8 cellular contexts compared by ENCODE assay signal in genomic region chr13:72255908-72256307, GRCh38.
DNase-seq lines count a peak whose midpoint lies in the region; ATAC-seq and TF ChIP-seq lines count a peak whose summit lies in the region.

No MANE protein-coding gene starts in this region.

- no peak for TF ChIP-seq CTCF in lower leg skin (IDR thresholded peaks at IDR 0.05)
- TF ChIP-seq CTCF in left lung (IDR thresholded peaks at IDR 0.05): no peak

- 37 to 51% methylated on average over 7 of the region's 7 CpGs for whole genome bisulfite sequencing in lower leg skin, 2 donors

- intact Hi-C loops in lower leg skin (cut with DNase I; ENCODE audit: low total_unique reads): no loop called here
- intact Hi-C loops in left lung (cut with DNase I): no loop called here
- intact Hi-C loops in Right ventricle myocardium superior (cut with DNase I): no loop called here

- no peaks in the 10 kb centered on the region for H3K36me3 ChIP-seq in left lung

- no peaks in the 10 kb centered on the region for H3K4me1 ChIP-seq in left lung

- no peak for TF ChIP-seq POLR2A in lower leg skin (IDR thresholded peaks at IDR 0.05)

- H3K4me3 ChIP-seq in lower leg skin (ENCODE audit: low read depth, poor library complexity, severe bottlenecking) (no peak overlapping the region), left lung (no peak overlapping the region)

- H3K27ac ChIP-seq in epithelial cell of prostate (no peak overlapping the region), left lung (no peak overlapping the region)

- H3K9me3 ChIP-seq in left lung: no peaks in the 10 kb centered on the region

- peak; percentile 14 for DNase-seq in DMS53 (lab: John Stamatoyannopoulos, UW)
- no peak for DNase-seq in DMS53 treated with DMSO at 0.1 percent for 48 hours (lab: John Stamatoyannopoulos, UW; ENCODE audit: unreplicated experiment)
- DNase-seq in NCI-H526 treated with DMSO at 0.1 percent for 48 hours (lab: John Stamatoyannopoulos, UW): peak; percentile 32
- peak; percentile 33 for DNase-seq in epithelial cell of prostate (ENCODE audit: low read depth, low spot score)
- DNase-seq in renal cortical epithelial cell (ENCODE audit: low read depth): peak; percentile 66
- no peak for DNase-seq in lower leg skin (ENCODE audit: low spot score in 2 of 2)
- no peak for DNase-seq in left lung
- no peak for DNase-seq in Right ventricle myocardium superior

- no peaks in the 10 kb centered on the region for H3K27me3 ChIP-seq in left lung

- ATAC-seq in left lung (no peak), Right ventricle myocardium superior (ENCODE audit: poor library complexity) (no peak)

Comparison
In these comparisons a context has a peak if more than half of its experiments do, and no peak if none do; other contexts are left out.
1. DNase-seq: peak in DMS53 (single experiment), NCI-H526 treated with DMSO at 0.1 percent for 48 hours (single experiment), epithelial cell of prostate (single experiment) and renal cortical epithelial cell (single experiment); none in DMS53 treated with DMSO at 0.1 percent for 48 hours (single experiment), lower leg skin (0 of 2), left lung (0 of 2) and Right ventricle myocardium superior (single experiment).